12 cellular contexts compared by ENCODE assay signal in the genomic region with DNA sequence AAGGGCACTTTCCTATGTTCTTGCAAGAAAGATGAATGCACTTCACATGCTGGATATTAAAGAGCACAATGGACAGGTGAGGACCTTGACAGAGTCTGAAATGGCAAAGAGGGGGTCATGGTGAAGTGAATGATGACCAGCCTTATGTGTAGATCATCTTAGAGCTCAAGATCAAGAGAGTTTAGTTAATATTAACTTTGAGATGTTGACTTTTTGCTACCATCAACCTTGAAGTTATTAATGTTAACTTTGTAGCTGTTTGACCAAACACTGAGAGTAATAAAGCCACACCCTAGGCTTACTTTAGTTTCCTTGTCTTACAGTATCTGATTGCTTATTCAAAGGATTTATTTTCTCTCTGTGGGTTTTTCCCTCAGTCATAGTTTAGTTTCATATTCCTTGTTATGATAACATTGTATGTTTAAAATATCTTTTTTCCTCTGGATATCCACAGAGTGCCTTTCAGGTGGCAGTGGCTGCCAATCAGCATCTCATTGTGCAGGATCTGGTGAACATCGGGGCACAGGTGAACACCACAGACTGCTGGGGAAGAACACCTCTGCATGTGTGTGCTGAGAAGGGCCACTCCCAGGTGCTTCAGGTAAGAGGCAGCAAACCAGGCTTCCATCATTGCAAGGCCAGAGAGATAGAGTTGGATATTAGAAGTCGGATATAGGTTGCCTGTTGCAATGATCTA. TPM values are rescaled to one million over a fixed set of nuclear protein-coding genes. Genes with fewer than 3 reads are reported as not detected.
DNase-seq lines count a peak whose midpoint lies in the region; ATAC-seq, FAIRE-seq and TF ChIP-seq lines count a peak whose summit lies in the region.
"Had no signal": no experiment of that assay in that cellular context is flagged by ENCODE, and none has a peak within 500 bp of the region (broad histone marks: within the 10 kb centered on the region; RNA-seq: fewer than 3 reads in every experiment).

No MANE protein-coding gene starts in this region.

- H3K9me3 ChIP-seq in breast epithelium (no peaks in the 10 kb centered on the region), mammary epithelial cell (replicated peaks; ENCODE audit: insufficient read depth, low read length) (no peaks in the 10 kb centered on the region), mucosa of descending colon (no peaks in the 10 kb centered on the region), Peyer's patch (no peaks in the 10 kb centered on the region)
- H3K9me3 ChIP-seq: BE2C had no signal

- CTCF ChIA-PET in mammary epithelial cell (lab: Charles Lee; ENCODE audit: low non-redundant PET), result no interaction called here

- peaks cover 77% of the 10 kb centered on the region for H3K36me3 Mint-ChIP-seq in activated naive CD8-positive, alpha-beta T cell treated with anti-CD3 and anti-CD28 coated beads, Interleukin-2, amount 10 ng/mL, durations not matched to agents 7 days and 5 days

- DNase-seq in breast epithelium (ENCODE audit: low spot score in 2 of 2), result no peak
- no peak for DNase-seq in mammary epithelial cell
- DNase-seq in activated naive CD8-positive, alpha-beta T cell treated with anti-CD3 and anti-CD28 coated beads, Interleukin-2, amount 10 ng/mL, durations not matched to agents 7 days and 5 days, result no peak
- DNase-seq in mucosa of descending colon, result peak in 2 of 3 donors; percentile 37 to 49
- DNase-seq in urothelium cell line (ENCODE audit: low spot score), result no peak
- DNase-seq in Peyer's patch, result no peak
- DNase-seq in NCI-H748 (lab: John Stamatoyannopoulos, UW; ENCODE audit: unreplicated experiment), result no peak
- DNase-seq: activated CD4-positive, alpha-beta T cell treated with anti-CD3 and anti-CD28 coated beads, Interleukin-2, amount 50 U/mL, for 1 hour; BE2C; effector CD4-positive, alpha-beta T cell; right cardiac atrium had no signal

- H3K4me3 Mint-ChIP-seq in activated naive CD8-positive, alpha-beta T cell treated with anti-CD3 and anti-CD28 coated beads, Interleukin-2, amount 10 ng/mL, durations not matched to agents 7 days and 5 days, result no peak overlapping the region

- dilution Hi-C loops in mammary epithelial cell (cut with HindIII; ENCODE audit: low sequenced_read_pairs), result loop anchor here (25.0 kb wide), 1 partner anchor 333 kb away; no protein-coding TSS in a partner anchor

- peaks cover 53% of the 10 kb centered on the region for H3K4me1 Mint-ChIP-seq in activated naive CD8-positive, alpha-beta T cell treated with anti-CD3 and anti-CD28 coated beads, Interleukin-2, amount 10 ng/mL, durations not matched to agents 7 days and 5 days

- POLR2A ChIA-PET in activated naive CD8-positive, alpha-beta T cell treated with anti-CD3 and anti-CD28 coated beads, Interleukin-2, amount 10 ng/mL, durations not matched to agents 7 days and 5 days (lab: Charles Lee), result interaction anchor here (1.2 kb wide), 1 partner anchor 27 kb away, joined by 3 read pairs; no protein-coding TSS in a partner anchor

- in situ Hi-C loops in mammary epithelial cell (cut with MboI; ENCODE audit: low sequenced_read_pairs in 2 of 2), result no loop called here

- H3K27ac ChIP-seq in breast epithelium (peak overlapping the region; percentile 71 to 83), mammary epithelial cell (ENCODE audit: insufficient read depth, low read depth, low read length) (no peak overlapping the region), Peyer's patch (peak overlapping the region in 2 of 4 donors; percentile 27 to 79)

- peaks cover 75% of the 10 kb centered on the region for H3K79me2 ChIP-seq in mammary epithelial cell (ENCODE audit: insufficient read depth, low read length)

- WGBS in mammary epithelial cell (ENCODE audit: low coverage, missing lambda C conversion rate), result 94% methylated on average over 2 of the region's 2 CpGs

- no peak overlapping the region for H3K4me2 ChIP-seq in mammary epithelial cell (ENCODE audit: insufficient read depth, low read depth, low read length)

- no peak for TF ChIP-seq POLR2A in breast epithelium (IDR thresholded peaks at IDR 0.05)
- no peak for TF ChIP-seq POLR2A in Peyer's patch (IDR thresholded peaks at IDR 0.05)

- H3K4me3 ChIP-seq in breast epithelium (peak overlapping the region in 2 of 3 donors; percentile 74 to 79), mammary epithelial cell (replicated peaks in 1 of 3; ENCODE audit: insufficient read depth in 1 of 3, low read depth in 2 of 3, low read length in 3 of 3) (no peak overlapping the region), mucosa of descending colon (no peak overlapping the region), Peyer's patch (no peak overlapping the region)

- no peak overlapping the region for H2AFZ ChIP-seq in mammary epithelial cell (ENCODE audit: low read depth, low read length)

- no peak for TF ChIP-seq CTCF in breast epithelium (IDR thresholded peaks at IDR 0.05)
- no peak for TF ChIP-seq CTCF in mammary epithelial cell (conservative IDR thresholded peaks at IDR 0.05 in 1 of 2, IDR thresholded peaks at IDR 0.05 in 1 of 2; ENCODE audit: extremely low read depth in 1 of 2, insufficient read depth in 1 of 2, low read depth in 1 of 2, low read length in 2 of 2)
- no peak for TF ChIP-seq CTCF in mucosa of descending colon (IDR thresholded peaks at IDR 0.05)
- TF ChIP-seq CTCF in Peyer's patch (IDR thresholded peaks at IDR 0.05), result no peak

- H3K9me3 Mint-ChIP-seq in activated naive CD8-positive, alpha-beta T cell treated with anti-CD3 and anti-CD28 coated beads, Interleukin-2, amount 10 ng/mL, durations not matched to agents 7 days and 5 days, result no peaks in the 10 kb centered on the region

- peak overlapping the region; percentile 72 for H3K27ac Mint-ChIP-seq in activated naive CD8-positive, alpha-beta T cell treated with anti-CD3 and anti-CD28 coated beads, Interleukin-2, amount 10 ng/mL, durations not matched to agents 7 days and 5 days

- H4K20me1 ChIP-seq in mammary epithelial cell (ENCODE audit: insufficient read depth, low read length), result no peaks in the 10 kb centered on the region

- ATAC-seq in activated naive CD8-positive, alpha-beta T cell treated with anti-CD3 and anti-CD28 coated beads, Interleukin-2, amount 10 ng/mL, durations not matched to agents 7 days and 5 days (ENCODE audit: low read depth), result no peak
- peak; percentile 76 for ATAC-seq in mucosa of descending colon
- no peak for ATAC-seq in HG02840 (IDR thresholded peaks at IDR 0.05; ENCODE audit: low FRiP score, unreplicated experiment)
- ATAC-seq: right cardiac atrium had no signal

- H3K36me3 ChIP-seq in breast epithelium, result peaks cover 10% of the 10 kb centered on the region
- H3K36me3 ChIP-seq in mammary epithelial cell (ENCODE audit: insufficient read depth, low read length), result peaks cover 74% of the 10 kb centered on the region
- peaks cover 7% of the 10 kb centered on the region for H3K36me3 ChIP-seq in mucosa of descending colon (ENCODE audit: low read depth)
- H3K36me3 ChIP-seq in Peyer's patch, result peaks cover 3 to 79% (median 10%) of the 10 kb centered on the region in 3 donors

- no TSS peak for BruUV-seq in mammary epithelial cell (replicated peaks; lab: Mats Ljungman, UMichigan)

- intact Hi-C loops in breast epithelium (cut with DNase I; ENCODE audit: low total_unique reads) (no loop called here), mammary epithelial cell (cut with micrococcal nuclease) (no loop called here), mucosa of descending colon (cut with DNase I, micrococcal nuclease) (loop anchor here in 1 of 2 donors (10.0 kb wide), 1 partner anchor 230 kb away; no protein-coding TSS in a partner anchor)

- H3K27me3 Mint-ChIP-seq in activated naive CD8-positive, alpha-beta T cell treated with anti-CD3 and anti-CD28 coated beads, Interleukin-2, amount 10 ng/mL, durations not matched to agents 7 days and 5 days, result no peaks in the 10 kb centered on the region

- no peak overlapping the region for H3K9ac ChIP-seq in mammary epithelial cell (ENCODE audit: insufficient read depth, low read length)

- H3K27me3 ChIP-seq in breast epithelium (no peaks in the 10 kb centered on the region), mammary epithelial cell (ENCODE audit: insufficient read depth, low read length) (no peaks in the 10 kb centered on the region), Peyer's patch (no peaks in the 10 kb centered on the region)
- H3K27me3 ChIP-seq: BE2C had no signal

- FAIRE-seq in urothelium cell line (lab: Jason Lieb, UNC), result peak; percentile 27

- H3K4me1 ChIP-seq in breast epithelium, result no peaks in the 10 kb centered on the region
- peaks cover 12% of the 10 kb centered on the region for H3K4me1 ChIP-seq in mammary epithelial cell (ENCODE audit: insufficient read depth, low read length)
- H3K4me1 ChIP-seq in mucosa of descending colon (ENCODE audit: low read depth), result peaks cover 37% of the 10 kb centered on the region
- peaks cover 0 to 34% (median 3%) of the 10 kb centered on the region in 4 donors for H3K4me1 ChIP-seq in Peyer's patch
- H3K4me1 ChIP-seq: BE2C had no signal

RNA-seq across cellular contexts. Expression of a gene that starts 5.4 kb away (rescaled TPM):
- 100 to 1,000 TPM in 2 of 3 donors, 10 to 100 TPM in 1; 52.2 to 694 (median 243) TPM for total RNA-seq in breast epithelium
- total RNA-seq in mammary epithelial cell, result 10 to 100 TPM; 27.0 to 85.8 TPM
- polyA plus RNA-seq in mammary epithelial cell, result 15.3 TPM
- 32.8 TPM for polyA minus RNA-seq in mammary epithelial cell
- total RNA-seq in activated naive CD8-positive, alpha-beta T cell treated with anti-CD3 and anti-CD28 coated beads, Interleukin-2, amount 10 ng/mL, durations not matched to agents 7 days and 5 days, result 10 to 100 TPM; 72.5 to 76.3 TPM
- total RNA-seq in mucosa of descending colon, result 10 to 100 TPM; 85.0 to 97.5 (median 91.5) TPM
- 10 to 100 TPM; 37.1 to 70.1 (median 52.9) TPM for total RNA-seq in Peyer's patch

Comparison
In these comparisons a context has a peak if more than half of its experiments do, and no peak if none do; other contexts are left out.
1. H3K4me3 ChIP-seq: peak in breast epithelium (2 of 3); none in mammary epithelial cell (0 of 3), mucosa of descending colon (single experiment) and Peyer's patch (0 of 4).
2. DNase-seq: peak in mucosa of descending colon (2 of 3); none in breast epithelium (0 of 2), mammary epithelial cell (single experiment), activated naive CD8-positive, alpha-beta T cell treated with anti-CD3 and anti-CD28 coated beads, Interleukin-2, amount 10 ng/mL, durations not matched to agents 7 days and 5 days (single experiment), urothelium cell line (single experiment), Peyer's patch (0 of 3) and NCI-H748 (single experiment).